Comparison of ENCODE assay signal across 24 cellular contexts in genomic region chr11:4491878-4492606, GRCh38. TPM values are rescaled to one million over a fixed set of nuclear protein-coding genes. Genes with fewer than 3 reads are reported as not detected.
"Had no signal": no experiment of that assay in that cellular context is flagged by ENCODE, and none has a peak within 500 bp of the region (broad histone marks: within the 10 kb centered on the region; RNA-seq: fewer than 3 reads in every experiment).

No MANE protein-coding gene starts in this region.

- FAIRE-seq: astrocyte, endometrium, TTC549 had no signal

- H3K4me3 ChIP-seq: coronary artery had no signal

- H3K27me3 ChIP-seq: adrenal gland, breast epithelium, right lobe of liver, upper lobe of left lung had no signal

- H3K9ac ChIP-seq: parathyroid adenoma had no signal

- H3K4me1 ChIP-seq: adrenal gland, parathyroid adenoma, right lobe of liver had no signal

- H3K79me2 ChIP-seq: parathyroid adenoma had no signal

- H3K4me1 Mint-ChIP-seq: naive thymus-derived CD8-positive, alpha-beta T cell had no signal

- H3K4me3 Mint-ChIP-seq: activated CD4-positive, alpha-beta memory T cell treated with anti-CD3 and anti-CD28 coated beads, Interleukin-2, amount 10 ng/mL, durations not matched to agents 7 days and 5 days; activated CD8-positive, alpha-beta memory T cell treated with anti-CD3 and anti-CD28 coated beads, Interleukin-2, amount 10 ng/mL, durations not matched to agents 7 days and 5 days; activated naive CD4-positive, alpha-beta T cell treated with anti-CD3 and anti-CD28 coated beads, Interleukin-2, amount 50 U/mL, for 24 hours; WTC11 had no signal

- H3K9me3 ChIP-seq: adrenal gland, breast epithelium, right lobe of liver, thoracic aorta, upper lobe of left lung had no signal

- H3K36me3 ChIP-seq: adrenal gland, breast epithelium, right lobe of liver, thoracic aorta, upper lobe of left lung had no signal

- H3K27ac ChIP-seq: adrenal gland, breast epithelium, coronary artery, parathyroid adenoma, right lobe of liver, thoracic aorta, upper lobe of left lung had no signal

- ATAC-seq: naive thymus-derived CD8-positive, alpha-beta T cell had no signal

- DNase-seq: activated CD4-positive, alpha-beta memory T cell treated with anti-CD3 and anti-CD28 coated beads, Interleukin-2, amount 10 ng/mL, durations not matched to agents 7 days and 5 days; activated CD4-positive, alpha-beta T cell treated with anti-CD3 and anti-CD28 coated beads for 4 hours; activated CD8-positive, alpha-beta memory T cell treated with anti-CD3 and anti-CD28 coated beads, Interleukin-2, amount 10 ng/mL, durations not matched to agents 7 days and 5 days; activated effector memory CD4-positive, alpha-beta T cell treated with anti-CD3 and anti-CD28 coated beads, Interleukin-2, amount 50 U/mL, for 16 hours; activated T-cell treated with anti-CD3 and anti-CD28 coated beads, Interleukin-2, amount 50 U/mL, for 4 hours; naive thymus-derived CD8-positive, alpha-beta T cell; right lobe of liver; stimulated activated CD4-positive, alpha-beta T cell treated with anti-CD3 and anti-CD28 coated beads, Interleukin-4, amount 100 ng/mL, for 1 hour; upper lobe of left lung had no signal

- H3K27ac Mint-ChIP-seq: activated CD4-positive, alpha-beta memory T cell treated with anti-CD3 and anti-CD28 coated beads, Interleukin-2, amount 10 ng/mL, durations not matched to agents 7 days and 5 days; activated CD8-positive, alpha-beta memory T cell treated with anti-CD3 and anti-CD28 coated beads, Interleukin-2, amount 10 ng/mL, durations not matched to agents 7 days and 5 days; activated naive CD4-positive, alpha-beta T cell treated with anti-CD3 and anti-CD28 coated beads, Interleukin-2, amount 50 U/mL, for 24 hours; naive thymus-derived CD8-positive, alpha-beta T cell; WTC11 had no signal

- H3K36me3 Mint-ChIP-seq: activated naive CD4-positive, alpha-beta T cell treated with anti-CD3 and anti-CD28 coated beads, Interleukin-2, amount 50 U/mL, for 24 hours had no signal

- H2AFZ ChIP-seq: parathyroid adenoma had no signal

RNA-seq across cellular contexts. Expression of gene OR52K1, which starts 9.6 kb away (rescaled TPM):
- total RNA-seq: activated CD4-positive, alpha-beta memory T cell treated with anti-CD3 and anti-CD28 coated beads, Interleukin-2, amount 10 ng/mL, durations not matched to agents 7 days and 5 days; activated CD8-positive, alpha-beta memory T cell treated with anti-CD3 and anti-CD28 coated beads, Interleukin-2, amount 10 ng/mL, durations not matched to agents 7 days and 5 days; fibroblast of villous mesenchyme; glomerular endothelial cell; lower leg skin; naive thymus-derived CD8-positive, alpha-beta T cell; T-helper 2 cell treated with Interferon-gamma antibody and Interleukin-4, amounts not matched to agents 100 ng/mL and 5 ng/mL, for 36 hours; thoracic aorta had no signal

RNA-seq across cellular contexts. Expression of gene OR52K2, which starts 42.9 kb away (rescaled TPM):
- total RNA-seq: activated CD4-positive, alpha-beta memory T cell treated with anti-CD3 and anti-CD28 coated beads, Interleukin-2, amount 10 ng/mL, durations not matched to agents 7 days and 5 days; activated CD8-positive, alpha-beta memory T cell treated with anti-CD3 and anti-CD28 coated beads, Interleukin-2, amount 10 ng/mL, durations not matched to agents 7 days and 5 days; activated T-cell treated with anti-CD3 and anti-CD28 coated beads, Interleukin-2, amount 50 U/mL, for 4 hours; breast epithelium; fibroblast of villous mesenchyme; glomerular endothelial cell; lower leg skin; naive thymus-derived CD8-positive, alpha-beta T cell; right lobe of liver; smooth muscle cell; T-helper 2 cell treated with Interferon-gamma antibody and Interleukin-4, amounts not matched to agents 100 ng/mL and 5 ng/mL, for 36 hours; thoracic aorta; upper lobe of left lung; WTC11 had no signal

RNA-seq across cellular contexts. Expression of gene OR52M1, which starts 52.9 kb away (rescaled TPM):
- total RNA-seq: activated CD4-positive, alpha-beta memory T cell treated with anti-CD3 and anti-CD28 coated beads, Interleukin-2, amount 10 ng/mL, durations not matched to agents 7 days and 5 days; activated CD8-positive, alpha-beta memory T cell treated with anti-CD3 and anti-CD28 coated beads, Interleukin-2, amount 10 ng/mL, durations not matched to agents 7 days and 5 days; activated T-cell treated with anti-CD3 and anti-CD28 coated beads, Interleukin-2, amount 50 U/mL, for 4 hours; adrenal gland; astrocyte; breast epithelium; fibroblast of villous mesenchyme; glomerular endothelial cell; lower leg skin; naive thymus-derived CD8-positive, alpha-beta T cell; right lobe of liver; smooth muscle cell; T-helper 2 cell treated with Interferon-gamma antibody and Interleukin-4, amounts not matched to agents 100 ng/mL and 5 ng/mL, for 36 hours; thoracic aorta; upper lobe of left lung; WTC11 had no signal
